Comparison of ENCODE assay signal across 1 cellular context in the genomic region with DNA sequence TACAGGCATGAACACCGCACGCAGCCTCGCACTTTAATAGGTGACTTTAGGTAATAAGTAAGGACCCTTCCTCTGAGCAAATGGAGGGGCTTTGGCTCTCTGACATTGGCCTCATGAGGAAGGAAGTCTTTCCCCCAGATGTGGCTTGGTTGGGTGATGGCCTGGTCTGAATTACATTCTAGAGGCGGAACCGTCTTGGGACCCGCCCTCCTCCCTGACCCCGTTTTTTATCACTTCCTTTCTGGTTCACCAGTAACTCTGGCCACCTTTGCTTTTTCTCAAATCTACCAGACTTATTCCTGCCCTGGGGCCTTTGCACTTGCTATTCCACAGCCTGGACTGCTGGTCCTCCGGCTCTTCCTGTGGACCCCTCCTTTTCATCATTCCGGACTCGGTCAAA.
TF ChIP-seq lines count a peak whose summit lies in the region.

No MANE protein-coding gene starts in this region.

TF ChIP-seq in liver, 16 proteins besides CTCF, POLR2A, EP300 and RAD21 (continued from another document):
- TF ChIP-seq REST (IDR thresholded peaks at IDR 0.05) (no peak), NR2F2 (IDR thresholded peaks at IDR 0.05) (no peak)
